Comparison of ENCODE assay signal across 13 cellular contexts in genomic region chr11:26227883-26228502, GRCh38.
"Had no signal": no experiment of that assay in that cellular context is flagged by ENCODE, and none has a peak within 500 bp of the region (broad histone marks: within the 10 kb centered on the region; RNA-seq: fewer than 3 reads in every experiment).

No MANE protein-coding gene starts in this region.

- H3K27me3 ChIP-seq: colonic mucosa had no signal

- DNase-seq: activated CD4-positive, alpha-beta T cell treated with anti-CD3 and anti-CD28 coated beads, Interleukin-2, amount 50 U/mL, for 4 hours; activated CD4-positive, CD25-positive, alpha-beta regulatory T cell treated with anti-CD3 and anti-CD28 coated beads, Interleukin-2, amount 50 U/mL, for 72 hours; activated naive CD4-positive, alpha-beta T cell treated with anti-CD3 and anti-CD28 coated beads for 36 hours; activated naive CD8-positive, alpha-beta T cell treated with anti-CD3 and anti-CD28 coated beads, Interleukin-2, amount 50 U/mL, for 24 hours; activated T-cell treated with anti-CD3 and anti-CD28 coated beads for 4 hours; central memory CD4-positive, alpha-beta T cell; colonic mucosa; naive thymus-derived CD8-positive, alpha-beta T cell; posterior cingulate gyrus; stimulated activated CD4-positive, alpha-beta T cell treated with anti-CD3 and anti-CD28 coated beads, Interleukin-15, amount 100 ng/mL, for 24 hours; stimulated activated CD4-positive, alpha-beta T cell treated with anti-CD3 and anti-CD28 coated beads, Interleukin-4, amount 100 ng/mL, for 1 hour; stimulated activated naive CD4-positive, alpha-beta T cell treated with Interleukin-2 at 50 U/mL for 16 hours had no signal

- H3K4me1 ChIP-seq: colonic mucosa had no signal

- ATAC-seq: activated naive CD8-positive, alpha-beta T cell treated with anti-CD3 and anti-CD28 coated beads, Interleukin-2, amount 50 U/mL, for 24 hours; naive thymus-derived CD8-positive, alpha-beta T cell had no signal

- H3K27ac ChIP-seq: colonic mucosa, skin epidermis had no signal

- H3K4me3 ChIP-seq: colonic mucosa, skin epidermis had no signal

- H3K9me3 ChIP-seq: colonic mucosa had no signal

- H3K36me3 ChIP-seq: colonic mucosa had no signal
